2 cellular contexts compared by ENCODE assay signal in the genomic region with DNA sequence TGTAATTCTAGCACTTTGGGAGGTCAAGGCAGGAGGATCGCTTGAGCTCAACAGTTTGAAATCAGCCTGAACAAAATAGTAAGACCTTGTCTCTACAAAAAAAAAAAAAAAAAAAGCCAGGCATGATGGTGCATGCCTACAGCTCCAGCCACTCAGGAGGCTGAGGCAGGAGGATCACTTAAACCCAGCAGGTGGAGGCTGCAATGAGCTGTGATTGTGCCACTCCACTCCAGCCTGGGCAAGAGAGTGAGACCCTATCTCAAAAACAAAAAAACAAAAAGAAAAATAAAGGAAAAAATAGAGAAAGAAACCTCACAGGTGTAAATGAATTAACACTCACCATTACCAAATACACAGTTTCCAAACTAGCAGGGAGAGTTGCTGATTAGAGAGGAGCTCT.
A peak's percentile ranks its signal among the peaks of the same experiment; 100 is the strongest.
TF ChIP-seq lines count a peak whose summit lies in the region.

No MANE protein-coding gene starts in this region.

TF ChIP-seq in GM23338, 12 proteins besides CTCF, POLR2A, EP300 and RAD21 (continues in another document):
- no peak for TF ChIP-seq ZNF114 (CRISPR knock-in tag; IDR thresholded peaks at IDR 0.05)
- no peak for TF ChIP-seq ZNF331 (CRISPR knock-in tag; IDR thresholded peaks at IDR 0.05; ENCODE audit: low read depth)
- TF ChIP-seq EZH2 (IDR thresholded peaks at IDR 0.05; ENCODE audit: low read depth, unreplicated experiment) = no peak
- no peak for TF ChIP-seq STAT1 (IDR thresholded peaks at IDR 0.05; ENCODE audit: unreplicated experiment)
- TF ChIP-seq JUNB (IDR thresholded peaks at IDR 0.05; ENCODE audit: unreplicated experiment) = no peak
- TF ChIP-seq ZNF462 (CRISPR knock-in tag; IDR thresholded peaks at IDR 0.05) = no peak
- TF ChIP-seq, protein P1, sequence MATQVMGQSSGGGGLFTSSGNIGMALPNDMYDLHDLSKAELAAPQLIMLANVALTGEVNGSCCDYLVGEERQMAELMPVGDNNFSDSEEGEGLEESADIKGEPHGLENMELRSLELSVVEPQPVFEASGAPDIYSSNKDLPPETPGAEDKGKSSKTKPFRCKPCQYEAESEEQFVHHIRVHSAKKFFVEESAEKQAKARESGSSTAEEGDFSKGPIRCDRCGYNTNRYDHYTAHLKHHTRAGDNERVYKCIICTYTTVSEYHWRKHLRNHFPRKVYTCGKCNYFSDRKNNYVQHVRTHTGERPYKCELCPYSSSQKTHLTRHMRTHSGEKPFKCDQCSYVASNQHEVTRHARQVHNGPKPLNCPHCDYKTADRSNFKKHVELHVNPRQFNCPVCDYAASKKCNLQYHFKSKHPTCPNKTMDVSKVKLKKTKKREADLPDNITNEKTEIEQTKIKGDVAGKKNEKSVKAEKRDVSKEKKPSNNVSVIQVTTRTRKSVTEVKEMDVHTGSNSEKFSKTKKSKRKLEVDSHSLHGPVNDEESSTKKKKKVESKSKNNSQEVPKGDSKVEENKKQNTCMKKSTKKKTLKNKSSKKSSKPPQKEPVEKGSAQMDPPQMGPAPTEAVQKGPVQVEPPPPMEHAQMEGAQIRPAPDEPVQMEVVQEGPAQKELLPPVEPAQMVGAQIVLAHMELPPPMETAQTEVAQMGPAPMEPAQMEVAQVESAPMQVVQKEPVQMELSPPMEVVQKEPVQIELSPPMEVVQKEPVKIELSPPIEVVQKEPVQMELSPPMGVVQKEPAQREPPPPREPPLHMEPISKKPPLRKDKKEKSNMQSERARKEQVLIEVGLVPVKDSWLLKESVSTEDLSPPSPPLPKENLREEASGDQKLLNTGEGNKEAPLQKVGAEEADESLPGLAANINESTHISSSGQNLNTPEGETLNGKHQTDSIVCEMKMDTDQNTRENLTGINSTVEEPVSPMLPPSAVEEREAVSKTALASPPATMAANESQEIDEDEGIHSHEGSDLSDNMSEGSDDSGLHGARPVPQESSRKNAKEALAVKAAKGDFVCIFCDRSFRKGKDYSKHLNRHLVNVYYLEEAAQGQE (IDR thresholded peaks at IDR 0.05; ENCODE audit: unreplicated experiment) = no peak
- no peak for TF ChIP-seq CREB1 (CRISPR knock-in tag; IDR thresholded peaks at IDR 0.05; ENCODE audit: low read depth)
- TF ChIP-seq EZH2phosphoT487 (IDR thresholded peaks at IDR 0.05; ENCODE audit: unreplicated experiment) = no peak
- TF ChIP-seq NANOG (IDR thresholded peaks at IDR 0.05; ENCODE audit: borderline replicate concordance) = no peak

TF ChIP-seq in K562, 482 proteins besides CTCF, POLR2A, EP300 and RAD21:
- no peak for TF ChIP-seq CSDE1 (IDR thresholded peaks at IDR 0.05)
- TF ChIP-seq ZNF121 (CRISPR knock-in tag; conservative IDR thresholded peaks at IDR 0.05) = peak; percentile 80
- TF ChIP-seq ZNF239 (CRISPR knock-in tag; IDR thresholded peaks at IDR 0.05) = no peak
- TF ChIP-seq BCOR (IDR thresholded peaks at IDR 0.05) = peak; percentile 18; the same call in 1 of the 2 replicates
- no peak for TF ChIP-seq ATF1 (CRISPR knock-in tag; IDR thresholded peaks at IDR 0.05)
- TF ChIP-seq ATF1 (tag; IDR thresholded peaks at IDR 0.05) = 0 out of 2 replicates have a peak, but pooled peaks have one; percentile 10
- TF ChIP-seq HDAC3 (IDR thresholded peaks at IDR 0.05; ENCODE audit: borderline replicate concordance, partially characterized antibody) = no peak
- TF ChIP-seq TSHZ1 (CRISPR knock-in tag; IDR thresholded peaks at IDR 0.05) = no peak
- no peak for TF ChIP-seq CTBP1 (IDR thresholded peaks at IDR 0.05; ENCODE audit: borderline replicate concordance)
